ENCODE assay signal across 8 cellular contexts in the genomic region with DNA sequence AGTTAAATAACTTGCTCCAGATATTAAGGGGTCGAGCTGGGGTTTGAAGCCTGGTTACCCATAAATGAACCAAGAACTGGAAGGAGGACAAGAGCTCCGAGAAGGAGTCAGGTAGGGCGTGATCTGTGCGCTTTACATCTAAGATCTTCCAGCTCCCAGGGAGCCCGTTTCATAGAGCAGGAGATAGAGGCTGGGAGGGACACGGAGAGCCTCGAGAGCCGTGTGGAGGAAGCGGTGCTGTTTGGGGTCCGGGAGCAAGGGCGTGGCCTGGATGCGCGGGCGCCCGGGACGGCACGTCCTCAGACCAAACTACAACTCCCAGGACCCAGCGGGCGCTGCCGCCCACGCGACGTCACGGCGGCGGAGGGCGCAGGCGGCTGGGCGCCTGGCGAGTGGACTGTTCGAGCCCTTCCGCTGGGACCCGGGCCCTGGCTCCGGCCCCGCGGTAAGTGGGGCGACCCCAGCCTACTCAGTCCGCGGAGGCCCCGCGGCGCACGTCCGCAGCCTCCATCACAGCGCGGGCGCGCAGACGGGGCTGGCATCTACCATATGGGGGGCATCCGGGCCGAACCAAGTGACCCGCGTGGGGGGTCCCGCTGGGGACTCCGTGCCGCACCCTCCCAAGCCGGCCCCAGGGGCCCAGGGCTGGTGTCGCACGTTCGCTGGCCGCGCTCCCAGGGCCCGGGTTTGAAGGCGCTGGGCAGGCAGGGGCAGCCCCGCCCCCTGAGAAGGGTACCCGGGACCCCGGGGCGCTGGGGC. TPM values are rescaled to one million over a fixed set of nuclear protein-coding genes. Genes with fewer than 3 reads are reported as not detected.
A peak's percentile ranks its signal among the peaks of the same experiment; 100 is the strongest.
DNase-seq lines count a peak whose midpoint lies in the region; ATAC-seq and TF ChIP-seq lines count a peak whose summit lies in the region.

TSS of gene BCKDK (plus strand) at position 352 of the 759 bp plus-strand sequence. CDS start 838 bp downstream, outside the sequence.

- no peaks in the 10 kb centered on the region for H3K9me3 ChIP-seq in endodermal cell (ENCODE audit: control insufficient read depth, low read length)

- peak; percentile 86 for DNase-seq in CD1c-positive myeloid dendritic cell (ENCODE audit: extremely low spot score)
- peak; percentile 49 for DNase-seq in NOMO-1 treated with DMSO at 0.1 percent for 48 hours (lab: John Stamatoyannopoulos, UW; ENCODE audit: unreplicated experiment)
- DNase-seq in activated CD8-positive, alpha-beta memory T cell treated with anti-CD3 and anti-CD28 coated beads, Interleukin-2, amount 10 ng/mL, durations not matched to agents 7 days and 5 days: peak; percentile 87
- peak; percentile 88 for DNase-seq in endodermal cell
- no peak for DNase-seq in mesenteric fat pad (ENCODE audit: low spot score)
- DNase-seq in stimulated activated CD8-positive, alpha-beta memory T cell treated with anti-CD3 and anti-CD28 coated beads, Interleukin-15, amount 100 ng/mL, for 4 hours (ENCODE audit: low read depth in 2 of 2): peak; percentile 32 to 49

- H3K27ac Mint-ChIP-seq in activated CD8-positive, alpha-beta memory T cell treated with anti-CD3 and anti-CD28 coated beads, Interleukin-2, amount 10 ng/mL, durations not matched to agents 7 days and 5 days: peak within 1 kb of the TSS; percentile 86
- H3K27ac Mint-ChIP-seq in endodermal cell: no peak within 1 kb of the TSS

- no peaks in the 10 kb centered on the region for H3K27me3 Mint-ChIP-seq in activated CD8-positive, alpha-beta memory T cell treated with anti-CD3 and anti-CD28 coated beads, Interleukin-2, amount 10 ng/mL, durations not matched to agents 7 days and 5 days
- H3K27me3 Mint-ChIP-seq in endodermal cell (ENCODE audit: insufficient read depth): no peaks in the 10 kb centered on the region

- WGBS in endodermal cell (ENCODE audit: insufficient coverage in 1 of 2, insufficient read length in 1 of 2), 2 experiments: 5 to 14% methylated on average over 26 to 68 of the region's 68 CpGs

- no peaks in the 10 kb centered on the region for H3K9me3 Mint-ChIP-seq in activated CD8-positive, alpha-beta memory T cell treated with anti-CD3 and anti-CD28 coated beads, Interleukin-2, amount 10 ng/mL, durations not matched to agents 7 days and 5 days (ENCODE audit: low read depth)
- H3K9me3 Mint-ChIP-seq in endodermal cell: peaks cover 5% of the 10 kb centered on the region

- H3K4me3 ChIP-seq in endodermal cell (ENCODE audit: low read length): peak within 1 kb of the TSS; percentile 80

- no peaks in the 10 kb centered on the region for H3K4me1 ChIP-seq in endodermal cell (ENCODE audit: control insufficient read depth, insufficient read depth, low read length)

- CTCF ChIA-PET in activated CD8-positive, alpha-beta memory T cell treated with anti-CD3 and anti-CD28 coated beads, Interleukin-2, amount 10 ng/mL, durations not matched to agents 7 days and 5 days (lab: Charles Lee): interaction anchor here (1.0 to 2.0 kb wide), 4 partner anchors 9 to 154 kb away, joined by 3 to 11 read pairs (median 4); partner anchors contain the start of gene KAT8

- ATAC-seq in GM19324 (IDR thresholded peaks at IDR 0.05; ENCODE audit: low FRiP score, unreplicated experiment): peak; percentile 83
- peak; percentile 81 for ATAC-seq in HG03460 (IDR thresholded peaks at IDR 0.05; ENCODE audit: unreplicated experiment)
- ATAC-seq in activated CD8-positive, alpha-beta memory T cell treated with anti-CD3 and anti-CD28 coated beads, Interleukin-2, amount 10 ng/mL, durations not matched to agents 7 days and 5 days: peak; percentile 94

- peak within 1 kb of the TSS; percentile 80 for H3K4me3 Mint-ChIP-seq in activated CD8-positive, alpha-beta memory T cell treated with anti-CD3 and anti-CD28 coated beads, Interleukin-2, amount 10 ng/mL, durations not matched to agents 7 days and 5 days
- peak within 1 kb of the TSS; percentile 57 for H3K4me3 Mint-ChIP-seq in endodermal cell

- peaks cover 22% of the 10 kb centered on the region for H3K4me1 Mint-ChIP-seq in activated CD8-positive, alpha-beta memory T cell treated with anti-CD3 and anti-CD28 coated beads, Interleukin-2, amount 10 ng/mL, durations not matched to agents 7 days and 5 days
- H3K4me1 Mint-ChIP-seq in endodermal cell: no peaks in the 10 kb centered on the region

- peaks cover 31% of the 10 kb centered on the region for H3K36me3 ChIP-seq in endodermal cell (ENCODE audit: control insufficient read depth, insufficient read depth, low read length)

- no peak within 1 kb of the TSS for H3K27ac ChIP-seq in endodermal cell (ENCODE audit: low read depth, low read length)

- no peaks in the 10 kb centered on the region for H3K27me3 ChIP-seq in endodermal cell (ENCODE audit: control insufficient read depth, insufficient read depth, low read length, poor library complexity, severe bottlenecking)

- TF ChIP-seq CTCF in endodermal cell (conservative IDR thresholded peaks at IDR 0.05): no peak

- H3K9ac ChIP-seq in endodermal cell (ENCODE audit: extremely low read depth, low read length, poor library complexity, severe bottlenecking): peak within 1 kb of the TSS; percentile 38

- H3K36me3 Mint-ChIP-seq in activated CD8-positive, alpha-beta memory T cell treated with anti-CD3 and anti-CD28 coated beads, Interleukin-2, amount 10 ng/mL, durations not matched to agents 7 days and 5 days: peaks cover 17% of the 10 kb centered on the region
- H3K36me3 Mint-ChIP-seq in endodermal cell (ENCODE audit: low read depth): peaks cover 29% of the 10 kb centered on the region

RNA-seq across cellular contexts. Expression of gene BCKDK, which starts in this region (rescaled TPM):
- 10 to 100 TPM; 34.7 to 35.4 TPM for total RNA-seq in activated CD8-positive, alpha-beta memory T cell treated with anti-CD3 and anti-CD28 coated beads, Interleukin-2, amount 10 ng/mL, durations not matched to agents 7 days and 5 days
- 10 to 100 TPM; 47.0 to 57.7 TPM for total RNA-seq in endodermal cell
- 44.3 TPM for polyA plus RNA-seq in endodermal cell (2013, experiment 1 of 2)
- polyA plus RNA-seq in endodermal cell (2013, experiment 2 of 2): 42.0 TPM
- total RNA-seq in mesenteric fat pad: 42.2 TPM
